Comparison of ENCODE assay signal across 10 cellular contexts in the genomic region with DNA sequence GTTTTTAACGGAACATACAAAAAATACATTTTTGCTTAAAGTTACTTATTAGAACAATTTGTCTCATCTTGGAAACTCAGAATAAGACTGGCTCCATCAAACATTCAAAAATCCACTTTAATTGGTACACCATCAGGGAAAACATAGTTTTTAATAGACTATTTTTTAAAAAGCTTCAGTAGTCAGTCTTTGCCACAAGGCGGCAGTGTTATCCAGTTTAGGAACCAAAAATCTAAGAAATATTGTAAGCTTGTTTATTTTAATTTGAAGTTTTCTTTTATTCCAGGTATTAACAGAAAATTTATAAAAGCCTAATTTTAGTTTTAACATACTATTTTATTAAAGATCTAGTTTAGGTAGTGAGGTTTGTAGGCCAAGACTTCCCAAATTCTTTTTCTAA.
DNase-seq lines count a peak whose midpoint lies in the region; ATAC-seq, FAIRE-seq and TF ChIP-seq lines count a peak whose summit lies in the region.
"Had no signal": no experiment of that assay in that cellular context is flagged by ENCODE, and none has a peak within 500 bp of the region (broad histone marks: within the 10 kb centered on the region; RNA-seq: fewer than 3 reads in every experiment).

No MANE protein-coding gene starts in this region.

- ATAC-seq in CD4-positive, alpha-beta T cell (ENCODE audit: poor library complexity): no peak
- no peak for ATAC-seq in lung (ENCODE audit: insufficient read depth, low FRiP score)
- ATAC-seq in left lobe of liver: no peak

- no peaks in the 10 kb centered on the region for H3K4me1 Mint-ChIP-seq in CD4-positive, alpha-beta T cell (ENCODE audit: low read depth)

- no peaks in the 10 kb centered on the region for H3K36me3 Mint-ChIP-seq in CD4-positive, alpha-beta T cell (ENCODE audit: low read depth)

- no peaks in the 10 kb centered on the region for H3K9me3 Mint-ChIP-seq in CD4-positive, alpha-beta T cell

- TF ChIP-seq CTCF in CD4-positive, alpha-beta T cell (IDR thresholded peaks at IDR 0.05): peak; percentile 51
- TF ChIP-seq CTCF in HEK293 (tag by site-specific recombination; IDR thresholded peaks at IDR 0.05): no peak
- TF ChIP-seq CTCF in astrocyte of the cerebellum (IDR thresholded peaks at IDR 0.05; ENCODE audit: low read depth, low read length, missing control alignments): peak; percentile 64
- peak; percentile 21 for TF ChIP-seq CTCF in lung (IDR thresholded peaks at IDR 0.05; ENCODE audit: control extremely low read depth, extremely low read depth)

- H3K9me3 ChIP-seq in CD4-positive, alpha-beta T cell (ENCODE audit: control insufficient read depth, low read length): no peaks in the 10 kb centered on the region
- H3K9me3 ChIP-seq in HEK293 (ENCODE audit: control insufficient read depth, insufficient read depth, low read depth, low read length) (no peaks in the 10 kb centered on the region), lung (ENCODE audit: control insufficient read depth in 2 of 2, insufficient read depth in 1 of 2, low read length in 1 of 2) (peaks cover 0 to 2% of the 10 kb centered on the region in 2 donors)

- FAIRE-seq in GM12891 (lab: Jason Lieb, UNC): no peak

- intact Hi-C loops in CD4-positive, alpha-beta T cell (cut with DNase I, micrococcal nuclease): loop anchor here in 1 of 2 experiments (10.0 kb wide), 1 partner anchor 433 kb away; no protein-coding TSS in a partner anchor

- no peaks in the 10 kb centered on the region for H3K27me3 Mint-ChIP-seq in CD4-positive, alpha-beta T cell

- POLR2A ChIA-PET in CD4-positive, alpha-beta T cell (lab: Charles Lee): no interaction called here
- POLR2A ChIA-PET in HEK293 (lab: Yijun Ruan, JAX): no interaction called here

- H3K4me1 ChIP-seq in HEK293 (ENCODE audit: control insufficient read depth, insufficient read depth, low read length) (no peaks in the 10 kb centered on the region), lung (ENCODE audit: control insufficient read depth in 2 of 2, insufficient read depth in 2 of 2, low read length in 2 of 2) (no peaks in the 10 kb centered on the region)

- TF ChIP-seq POLR2A in GM12891 (IDR thresholded peaks at IDR 0.05; ENCODE audit: low read depth, low read length): no peak

- H3K4me3 ChIP-seq in HEK293 (ENCODE audit: low read depth, low read length): no peak overlapping the region
- no peak overlapping the region for H3K4me3 ChIP-seq in astrocyte of the cerebellum (ENCODE audit: low read depth, low read length)
- no peak overlapping the region for H3K4me3 ChIP-seq in lung
- H3K4me3 ChIP-seq: skin epidermis had no signal

- CTCF ChIA-PET in CD4-positive, alpha-beta T cell (lab: Charles Lee): no interaction called here
- CTCF ChIA-PET in HEK293 (lab: Yijun Ruan, JAX): interaction anchor here (0.6 to 5.1 kb wide), 24 partner anchors 10 to 913 kb away, joined by 3 to 39 read pairs (median 4); no protein-coding TSS in a partner anchor

- WGBS in lung, 2 donors: 18 to 39% methylated on average over 2 of the region's 2 CpGs

- no peak for DNase-seq in CD4-positive, alpha-beta T cell
- DNase-seq in astrocyte of the cerebellum (ENCODE audit: low read depth) (no peak), lung (ENCODE audit: low spot score) (no peak), GM12891 (ENCODE audit: insufficient read length, low spot score) (no peak), left lobe of liver (ENCODE audit: low spot score) (no peak), HK-2 (ENCODE audit: unreplicated experiment) (no peak)
- no peak for DNase-seq in activated naive CD4-positive, alpha-beta T cell treated with anti-CD3 and anti-CD28 coated beads, Interleukin-2, amount 50 U/mL, for 16 hours
- DNase-seq: activated naive CD4-positive, alpha-beta T cell treated with Interleukin-2 at 50 U/mL for 16 hours had no signal

- in situ Hi-C loops in astrocyte of the cerebellum (cut with HindIII; ENCODE audit: low sequenced_read_pairs): no loop called here

- no peak overlapping the region for H3K4me3 Mint-ChIP-seq in CD4-positive, alpha-beta T cell

- no peaks in the 10 kb centered on the region for H3K27me3 ChIP-seq in CD4-positive, alpha-beta T cell (ENCODE audit: control insufficient read depth, insufficient read depth, low read length)
- H3K27me3 ChIP-seq in lung (ENCODE audit: control insufficient read depth, insufficient read depth): peaks cover 4% of the 10 kb centered on the region

- H3K36me3 ChIP-seq in HEK293 (ENCODE audit: control insufficient read depth in 2 of 2, insufficient read depth in 1 of 2, low read length in 2 of 2) (no peaks in the 10 kb centered on the region), lung (ENCODE audit: control insufficient read depth in 2 of 2, insufficient read depth in 2 of 2, low read length in 2 of 2) (no peaks in the 10 kb centered on the region)

- H3K27ac ChIP-seq in CD4-positive, alpha-beta T cell (ENCODE audit: low read depth, low read length): no peak overlapping the region
- H3K27ac ChIP-seq in HEK293 (ENCODE audit: extremely low read depth, low read depth, low read length) (no peak overlapping the region), lung (ENCODE audit: low read depth in 1 of 2, low read length in 1 of 2) (no peak overlapping the region)
- H3K27ac ChIP-seq: skin epidermis had no signal

- no peak overlapping the region for H3K27ac Mint-ChIP-seq in CD4-positive, alpha-beta T cell

TF ChIP-seq in HEK293, 187 proteins besides CTCF, POLR2A, EP300 and RAD21:
- TF ChIP-seq ZBTB1 (tag by site-specific recombination; IDR thresholded peaks at IDR 0.05): no peak
- peak; percentile 67 for TF ChIP-seq ZNF654 (tag by site-specific recombination; IDR thresholded peaks at IDR 0.05; ENCODE audit: low read depth)
TF ChIP-seq in HEK293: peak in this region for 1.

TF ChIP-seq in GM12891, 5 proteins besides CTCF, POLR2A, EP300 and RAD21:
- TF ChIP-seq POLR2AphosphoS5 (IDR thresholded peaks at IDR 0.05; ENCODE audit: low read depth, low read length) (no peak), SPI1 (IDR thresholded peaks at IDR 0.05; ENCODE audit: low read depth, low read length) (no peak), PAX5 (IDR thresholded peaks at IDR 0.05; ENCODE audit: insufficient read depth, low read length, severe bottlenecking) (no peak), POU2F2 (IDR thresholded peaks at IDR 0.05; ENCODE audit: low read depth, low read length) (no peak), TAF1 (IDR thresholded peaks at IDR 0.05; ENCODE audit: low read depth, low read length) (no peak)
